Comparison of ENCODE assay signal across 1 cellular context in the genomic region with DNA sequence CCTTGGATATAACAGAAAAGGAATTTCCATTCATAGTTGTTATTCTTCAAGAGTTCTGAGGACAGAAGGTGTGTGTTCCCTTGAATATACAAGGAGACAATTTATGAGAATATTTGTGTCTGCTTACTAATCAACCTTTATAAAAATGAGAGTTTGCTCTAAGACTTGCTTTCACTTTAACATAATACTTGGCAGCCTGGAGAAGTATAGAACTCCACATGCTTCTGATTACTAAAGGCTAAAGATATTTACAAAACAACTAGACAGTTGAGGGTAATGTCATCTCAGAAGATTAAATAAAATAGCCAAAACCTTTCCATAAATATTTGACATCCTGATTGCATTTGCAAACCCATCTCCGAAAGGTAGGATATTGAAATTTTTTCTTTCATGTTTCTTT.
TF ChIP-seq lines count a peak whose summit lies in the region.

No MANE protein-coding gene starts in this region.

TF ChIP-seq in GM23338, 12 proteins besides CTCF, POLR2A, EP300 and RAD21 (continued from another document):
- TF ChIP-seq, protein P1, sequence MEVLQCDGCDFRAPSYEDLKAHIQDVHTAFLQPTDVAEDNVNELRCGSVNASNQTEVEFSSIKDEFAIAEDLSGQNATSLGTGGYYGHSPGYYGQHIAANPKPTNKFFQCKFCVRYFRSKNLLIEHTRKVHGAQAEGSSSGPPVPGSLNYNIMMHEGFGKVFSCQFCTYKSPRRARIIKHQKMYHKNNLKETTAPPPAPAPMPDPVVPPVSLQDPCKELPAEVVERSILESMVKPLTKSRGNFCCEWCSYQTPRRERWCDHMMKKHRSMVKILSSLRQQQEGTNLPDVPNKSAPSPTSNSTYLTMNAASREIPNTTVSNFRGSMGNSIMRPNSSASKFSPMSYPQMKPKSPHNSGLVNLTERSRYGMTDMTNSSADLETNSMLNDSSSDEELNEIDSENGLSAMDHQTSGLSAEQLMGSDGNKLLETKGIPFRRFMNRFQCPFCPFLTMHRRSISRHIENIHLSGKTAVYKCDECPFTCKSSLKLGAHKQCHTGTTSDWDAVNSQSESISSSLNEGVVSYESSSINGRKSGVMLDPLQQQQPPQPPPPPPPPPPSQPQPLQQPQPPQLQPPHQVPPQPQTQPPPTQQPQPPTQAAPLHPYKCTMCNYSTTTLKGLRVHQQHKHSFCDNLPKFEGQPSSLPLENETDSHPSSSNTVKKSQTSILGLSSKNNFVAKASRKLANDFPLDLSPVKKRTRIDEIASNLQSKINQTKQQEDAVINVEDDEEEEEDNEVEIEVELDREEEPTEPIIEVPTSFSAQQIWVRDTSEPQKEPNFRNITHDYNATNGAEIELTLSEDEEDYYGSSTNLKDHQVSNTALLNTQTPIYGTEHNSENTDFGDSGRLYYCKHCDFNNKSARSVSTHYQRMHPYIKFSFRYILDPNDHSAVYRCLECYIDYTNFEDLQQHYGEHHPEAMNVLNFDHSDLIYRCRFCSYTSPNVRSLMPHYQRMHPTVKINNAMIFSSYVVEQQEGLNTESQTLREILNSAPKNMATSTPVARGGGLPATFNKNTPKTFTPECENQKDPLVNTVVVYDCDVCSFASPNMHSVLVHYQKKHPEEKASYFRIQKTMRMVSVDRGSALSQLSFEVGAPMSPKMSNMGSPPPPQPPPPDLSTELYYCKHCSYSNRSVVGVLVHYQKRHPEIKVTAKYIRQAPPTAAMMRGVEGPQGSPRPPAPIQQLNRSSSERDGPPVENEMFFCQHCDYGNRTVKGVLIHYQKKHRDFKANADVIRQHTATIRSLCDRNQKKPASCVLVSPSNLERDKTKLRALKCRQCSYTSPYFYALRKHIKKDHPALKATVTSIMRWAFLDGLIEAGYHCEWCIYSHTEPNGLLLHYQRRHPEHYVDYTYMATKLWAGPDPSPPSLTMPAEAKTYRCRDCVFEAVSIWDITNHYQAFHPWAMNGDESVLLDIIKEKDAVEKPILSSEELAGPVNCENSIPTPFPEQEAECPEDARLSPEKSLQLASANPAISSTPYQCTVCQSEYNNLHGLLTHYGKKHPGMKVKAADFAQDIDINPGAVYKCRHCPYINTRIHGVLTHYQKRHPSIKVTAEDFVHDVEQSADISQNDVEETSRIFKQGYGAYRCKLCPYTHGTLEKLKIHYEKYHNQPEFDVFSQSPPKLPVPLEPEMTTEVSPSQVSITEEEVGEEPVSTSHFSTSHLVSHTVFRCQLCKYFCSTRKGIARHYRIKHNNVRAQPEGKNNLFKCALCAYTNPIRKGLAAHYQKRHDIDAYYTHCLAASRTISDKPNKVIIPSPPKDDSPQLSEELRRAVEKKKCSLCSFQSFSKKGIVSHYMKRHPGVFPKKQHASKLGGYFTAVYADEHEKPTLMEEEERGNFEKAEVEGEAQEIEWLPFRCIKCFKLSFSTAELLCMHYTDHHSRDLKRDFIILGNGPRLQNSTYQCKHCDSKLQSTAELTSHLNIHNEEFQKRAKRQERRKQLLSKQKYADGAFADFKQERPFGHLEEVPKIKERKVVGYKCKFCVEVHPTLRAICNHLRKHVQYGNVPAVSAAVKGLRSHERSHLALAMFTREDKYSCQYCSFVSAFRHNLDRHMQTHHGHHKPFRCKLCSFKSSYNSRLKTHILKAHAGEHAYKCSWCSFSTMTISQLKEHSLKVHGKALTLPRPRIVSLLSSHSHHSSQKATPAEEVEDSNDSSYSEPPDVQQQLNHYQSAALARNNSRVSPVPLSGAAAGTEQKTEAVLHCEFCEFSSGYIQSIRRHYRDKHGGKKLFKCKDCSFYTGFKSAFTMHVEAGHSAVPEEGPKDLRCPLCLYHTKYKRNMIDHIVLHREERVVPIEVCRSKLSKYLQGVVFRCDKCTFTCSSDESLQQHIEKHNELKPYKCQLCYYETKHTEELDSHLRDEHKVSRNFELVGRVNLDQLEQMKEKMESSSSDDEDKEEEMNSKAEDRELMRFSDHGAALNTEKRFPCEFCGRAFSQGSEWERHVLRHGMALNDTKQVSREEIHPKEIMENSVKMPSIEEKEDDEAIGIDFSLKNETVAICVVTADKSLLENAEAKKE (CRISPR knock-in tag; IDR thresholded peaks at IDR 0.05): no peak
- no peak for TF ChIP-seq REST (IDR thresholded peaks at IDR 0.05; ENCODE audit: unreplicated experiment)
- no peak for TF ChIP-seq NANOG (IDR thresholded peaks at IDR 0.05; ENCODE audit: borderline replicate concordance)
- no peak for TF ChIP-seq ZNF331 (CRISPR knock-in tag; IDR thresholded peaks at IDR 0.05; ENCODE audit: low read depth)
- no peak for TF ChIP-seq POLR2AphosphoS5 (IDR thresholded peaks at IDR 0.05; ENCODE audit: low read depth)
- TF ChIP-seq, protein P2, sequence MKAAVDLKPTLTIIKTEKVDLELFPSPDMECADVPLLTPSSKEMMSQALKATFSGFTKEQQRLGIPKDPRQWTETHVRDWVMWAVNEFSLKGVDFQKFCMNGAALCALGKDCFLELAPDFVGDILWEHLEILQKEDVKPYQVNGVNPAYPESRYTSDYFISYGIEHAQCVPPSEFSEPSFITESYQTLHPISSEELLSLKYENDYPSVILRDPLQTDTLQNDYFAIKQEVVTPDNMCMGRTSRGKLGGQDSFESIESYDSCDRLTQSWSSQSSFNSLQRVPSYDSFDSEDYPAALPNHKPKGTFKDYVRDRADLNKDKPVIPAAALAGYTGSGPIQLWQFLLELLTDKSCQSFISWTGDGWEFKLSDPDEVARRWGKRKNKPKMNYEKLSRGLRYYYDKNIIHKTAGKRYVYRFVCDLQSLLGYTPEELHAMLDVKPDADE (IDR thresholded peaks at IDR 0.05): no peak
- TF ChIP-seq STAT1 (IDR thresholded peaks at IDR 0.05; ENCODE audit: unreplicated experiment): no peak
- TF ChIP-seq ZNF114 (CRISPR knock-in tag; IDR thresholded peaks at IDR 0.05): no peak
